In the genomic region with DNA sequence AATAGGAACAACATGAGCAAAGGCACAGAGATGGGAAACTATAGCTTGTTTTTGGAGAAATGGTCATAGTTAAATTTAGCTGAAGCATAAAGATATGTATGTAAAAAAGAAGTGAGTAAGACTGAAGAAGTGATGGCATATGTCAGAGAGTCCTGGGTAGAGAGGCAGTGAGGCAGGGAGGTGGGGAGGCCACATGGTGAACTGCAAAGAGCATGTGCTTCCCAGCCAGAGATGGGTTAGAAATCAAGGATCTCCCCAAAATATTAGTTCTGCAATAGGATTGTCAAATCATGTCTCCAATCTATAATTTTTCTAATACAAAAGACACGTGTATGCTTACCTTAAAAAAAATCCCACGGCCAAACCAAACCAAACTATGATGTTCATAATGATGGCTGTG, we compare ENCODE assay signal across 14 cellular contexts.
DNase-seq lines count a peak whose midpoint lies in the region; ATAC-seq, FAIRE-seq and TF ChIP-seq lines count a peak whose summit lies in the region.
"Had no signal": no experiment of that assay in that cellular context is flagged by ENCODE, and none has a peak within 500 bp of the region (broad histone marks: within the 10 kb centered on the region; RNA-seq: fewer than 3 reads in every experiment).

No MANE protein-coding gene starts in this region.

- H2AFZ ChIP-seq in GM23338 (peak overlapping the region; percentile 99), astrocyte (ENCODE audit: low read depth, low read length) (no peak overlapping the region), smooth muscle cell (ENCODE audit: low read depth) (no peak overlapping the region)

- no peak overlapping the region for H3K4me3 Mint-ChIP-seq in activated naive CD8-positive, alpha-beta T cell treated with anti-CD3 and anti-CD28 coated beads, Interleukin-2, amount 50 U/mL, for 24 hours
- no peak overlapping the region for H3K4me3 Mint-ChIP-seq in activated naive CD8-positive, alpha-beta T cell treated with anti-CD3 and anti-CD28 coated beads for 36 hours
- no peak overlapping the region for H3K4me3 Mint-ChIP-seq in GM23338
- no peak overlapping the region for H3K4me3 Mint-ChIP-seq in astrocyte (ENCODE audit: unreplicated experiment)
- H3K4me3 Mint-ChIP-seq: CD8-positive, alpha-beta T cell had no signal

- DNase-seq in activated naive CD8-positive, alpha-beta T cell treated with anti-CD3 and anti-CD28 coated beads, Interleukin-2, amount 50 U/mL, for 24 hours, result no peak
- DNase-seq in activated naive CD8-positive, alpha-beta T cell treated with anti-CD3 and anti-CD28 coated beads for 36 hours, result no peak
- no peak for DNase-seq in GM23338 (ENCODE audit: low spot score)
- no peak for DNase-seq in astrocyte (ENCODE audit: low read depth)
- DNase-seq in smooth muscle cell (lab: John Stamatoyannopoulos, UW; ENCODE audit: unreplicated experiment), result no peak
- no peak for DNase-seq in H4 (ENCODE audit: low spot score)
- DNase-seq: DMS79 had no signal

- H3K4me2 ChIP-seq in GM23338 (peak overlapping the region; percentile 67; the same call in 1 of the 2 replicates), astrocyte (ENCODE audit: low read length) (no peak overlapping the region), smooth muscle cell (peak overlapping the region; percentile 68)
- H3K4me2 ChIP-seq: KMS-11 had no signal

- H3K36me3 ChIP-seq in GM23338 (ENCODE audit: insufficient read depth) (no peaks in the 10 kb centered on the region), astrocyte (ENCODE audit: insufficient read depth, low read length) (no peaks in the 10 kb centered on the region), smooth muscle cell (ENCODE audit: low read depth) (no peaks in the 10 kb centered on the region)

- no peaks in the 10 kb centered on the region for H3K36me3 Mint-ChIP-seq in activated naive CD8-positive, alpha-beta T cell treated with anti-CD3 and anti-CD28 coated beads, Interleukin-2, amount 50 U/mL, for 24 hours (ENCODE audit: low read depth)
- H3K36me3 Mint-ChIP-seq in activated naive CD8-positive, alpha-beta T cell treated with anti-CD3 and anti-CD28 coated beads for 36 hours, result no peaks in the 10 kb centered on the region
- H3K36me3 Mint-ChIP-seq in GM23338 (ENCODE audit: low read depth) (no peaks in the 10 kb centered on the region), astrocyte (ENCODE audit: low read depth, unreplicated experiment) (no peaks in the 10 kb centered on the region)
- H3K36me3 Mint-ChIP-seq: CD14-positive monocyte; CD8-positive, alpha-beta T cell had no signal

- H3K27me3 Mint-ChIP-seq in activated naive CD8-positive, alpha-beta T cell treated with anti-CD3 and anti-CD28 coated beads, Interleukin-2, amount 50 U/mL, for 24 hours, result peaks cover 38% of the 10 kb centered on the region
- peaks cover 48% of the 10 kb centered on the region for H3K27me3 Mint-ChIP-seq in activated naive CD8-positive, alpha-beta T cell treated with anti-CD3 and anti-CD28 coated beads for 36 hours
- H3K27me3 Mint-ChIP-seq in GM23338 (ENCODE audit: insufficient read depth, low read depth, poor library complexity), result peaks cover 8% of the 10 kb centered on the region
- H3K27me3 Mint-ChIP-seq in astrocyte (ENCODE audit: low read depth, unreplicated experiment), result no peaks in the 10 kb centered on the region

- no peaks in the 10 kb centered on the region for H4K20me1 ChIP-seq in GM23338 (replicated peaks; ENCODE audit: insufficient read depth)
- no peaks in the 10 kb centered on the region for H4K20me1 ChIP-seq in astrocyte (ENCODE audit: insufficient read depth, low read length)
- no peaks in the 10 kb centered on the region for H4K20me1 ChIP-seq in smooth muscle cell (ENCODE audit: low read depth)

- FAIRE-seq in astrocyte (lab: Jason Lieb, UNC), result no peak
- FAIRE-seq: G401.6 had no signal

- peak overlapping the region; percentile 1 for H3K27ac Mint-ChIP-seq in activated naive CD8-positive, alpha-beta T cell treated with anti-CD3 and anti-CD28 coated beads, Interleukin-2, amount 50 U/mL, for 24 hours
- no peak overlapping the region for H3K27ac Mint-ChIP-seq in activated naive CD8-positive, alpha-beta T cell treated with anti-CD3 and anti-CD28 coated beads for 36 hours
- H3K27ac Mint-ChIP-seq in GM23338 (no peak overlapping the region), astrocyte (ENCODE audit: unreplicated experiment) (peak overlapping the region; percentile 98)
- H3K27ac Mint-ChIP-seq: CD14-positive monocyte; CD8-positive, alpha-beta T cell had no signal

- no peaks in the 10 kb centered on the region for H3K9me3 ChIP-seq in astrocyte (ENCODE audit: insufficient read depth, low read depth, low read length)
- no peaks in the 10 kb centered on the region for H3K9me3 ChIP-seq in smooth muscle cell (replicated peaks; ENCODE audit: low read depth)

- no peaks in the 10 kb centered on the region for H3K79me2 ChIP-seq in GM23338 (replicated peaks; ENCODE audit: insufficient read depth)
- H3K79me2 ChIP-seq in astrocyte (ENCODE audit: insufficient read depth, low read length), result no peaks in the 10 kb centered on the region
- no peaks in the 10 kb centered on the region for H3K79me2 ChIP-seq in smooth muscle cell (ENCODE audit: low read depth)

- no peak for TF ChIP-seq CTCF in GM23338 (conservative IDR thresholded peaks at IDR 0.05; ENCODE audit: low read depth in 2 of 2)
- no peak for TF ChIP-seq CTCF in astrocyte (IDR thresholded peaks at IDR 0.05; ENCODE audit: insufficient read depth, low read depth, low read length)
- no peak for TF ChIP-seq CTCF in smooth muscle cell (IDR thresholded peaks at IDR 0.05; ENCODE audit: borderline replicate concordance, insufficient read depth, poor library complexity, severe bottlenecking)

- H3K27me3 ChIP-seq in GM23338 (ENCODE audit: insufficient read depth) (peaks cover 17% of the 10 kb centered on the region), astrocyte (ENCODE audit: insufficient read depth, low read length) (peaks cover 14% of the 10 kb centered on the region), smooth muscle cell (ENCODE audit: low read depth) (no peaks in the 10 kb centered on the region)

- WGBS in smooth muscle cell (ENCODE audit: low lambda C conversion rate), result 72% methylated on average over 2 of the region's 2 CpGs

- ATAC-seq in activated naive CD8-positive, alpha-beta T cell treated with anti-CD3 and anti-CD28 coated beads, Interleukin-2, amount 50 U/mL, for 24 hours, result no peak
- no peak for ATAC-seq in GM23338
- ATAC-seq in GM19328 (IDR thresholded peaks at IDR 0.05; ENCODE audit: unreplicated experiment), result no peak
- no peak for ATAC-seq in HG03521 (IDR thresholded peaks at IDR 0.05; ENCODE audit: unreplicated experiment)

- H3K9ac ChIP-seq in astrocyte (ENCODE audit: low read length) (no peak overlapping the region), smooth muscle cell (ENCODE audit: low read depth) (no peak overlapping the region)
- H3K9ac ChIP-seq: KMS-11 had no signal

- H3F3A ChIP-seq in GM23338 (replicated peaks; ENCODE audit: low read depth) (no peaks in the 10 kb centered on the region), smooth muscle cell (ENCODE audit: low read depth) (no peaks in the 10 kb centered on the region)

- no peak overlapping the region for H3K27ac ChIP-seq in GM23338 (ENCODE audit: low read depth)
- H3K27ac ChIP-seq in astrocyte (ENCODE audit: low read depth, low read length), result no peak overlapping the region
- H3K27ac ChIP-seq in smooth muscle cell (ENCODE audit: low read depth), result peak overlapping the region; percentile 82
- H3K27ac ChIP-seq: 22Rv1, KMS-11 had no signal

- H3K9me2 ChIP-seq in GM23338 (ENCODE audit: insufficient read depth), result no peaks in the 10 kb centered on the region

- no peaks in the 10 kb centered on the region for H3K4me1 ChIP-seq in GM23338 (ENCODE audit: insufficient read depth)
- H3K4me1 ChIP-seq in astrocyte (ENCODE audit: insufficient read depth, low read length), result no peaks in the 10 kb centered on the region
- peaks cover 4% of the 10 kb centered on the region for H3K4me1 ChIP-seq in smooth muscle cell (ENCODE audit: low read depth)

- H3K4me3 ChIP-seq in GM23338, result no peak overlapping the region
- H3K4me3 ChIP-seq in astrocyte (ENCODE audit: insufficient read depth, low read depth, low read length), result no peak overlapping the region
- no peak overlapping the region for H3K4me3 ChIP-seq in smooth muscle cell

- H3K9me3 Mint-ChIP-seq in activated naive CD8-positive, alpha-beta T cell treated with anti-CD3 and anti-CD28 coated beads, Interleukin-2, amount 50 U/mL, for 24 hours, result no peaks in the 10 kb centered on the region
- no peaks in the 10 kb centered on the region for H3K9me3 Mint-ChIP-seq in activated naive CD8-positive, alpha-beta T cell treated with anti-CD3 and anti-CD28 coated beads for 36 hours
- H3K9me3 Mint-ChIP-seq in GM23338, result no peaks in the 10 kb centered on the region
- no peaks in the 10 kb centered on the region for H3K9me3 Mint-ChIP-seq in astrocyte (ENCODE audit: unreplicated experiment)
- H3K9me3 Mint-ChIP-seq: CD8-positive, alpha-beta T cell had no signal

- H3K4me1 Mint-ChIP-seq in activated naive CD8-positive, alpha-beta T cell treated with anti-CD3 and anti-CD28 coated beads, Interleukin-2, amount 50 U/mL, for 24 hours, result peaks cover 1% of the 10 kb centered on the region
- H3K4me1 Mint-ChIP-seq in activated naive CD8-positive, alpha-beta T cell treated with anti-CD3 and anti-CD28 coated beads for 36 hours, result peaks cover 4% of the 10 kb centered on the region
- H3K4me1 Mint-ChIP-seq in GM23338 (peaks cover 2% of the 10 kb centered on the region; the same call in 1 of the 3 replicates), astrocyte (ENCODE audit: low read depth, unreplicated experiment) (peaks cover 35% of the 10 kb centered on the region)

TF ChIP-seq in GM23338, 12 proteins besides CTCF, POLR2A, EP300 and RAD21:
- TF ChIP-seq POLR2AphosphoS5 (IDR thresholded peaks at IDR 0.05; ENCODE audit: low read depth) (no peak), CREB1 (CRISPR knock-in tag; IDR thresholded peaks at IDR 0.05; ENCODE audit: low read depth) (no peak), EZH2 (IDR thresholded peaks at IDR 0.05; ENCODE audit: low read depth, unreplicated experiment) (no peak)

Comparison
In these comparisons a context has a peak if more than half of its experiments do, and no peak if none do; other contexts are left out.
1. H3K27ac Mint-ChIP-seq: peak in activated naive CD8-positive, alpha-beta T cell treated with anti-CD3 and anti-CD28 coated beads, Interleukin-2, amount 50 U/mL, for 24 hours (single experiment) and astrocyte (single experiment); none in activated naive CD8-positive, alpha-beta T cell treated with anti-CD3 and anti-CD28 coated beads for 36 hours (single experiment) and GM23338 (single experiment).